ENCODE assay signal across 1 cellular context in genomic region chr2:68126561-68126960, GRCh38.
TF ChIP-seq lines count a peak whose summit lies in the region.

No MANE protein-coding gene starts in this region.

TF ChIP-seq in K562, 482 proteins besides CTCF, POLR2A, EP300 and RAD21 (continued from another document and continues in another):
- no peak for TF ChIP-seq TAF9B (IDR thresholded peaks at IDR 0.05; ENCODE audit: partially characterized antibody)
- no peak for TF ChIP-seq NFIC (IDR thresholded peaks at IDR 0.05)
- no peak for TF ChIP-seq BDP1 (IDR thresholded peaks at IDR 0.05; ENCODE audit: insufficient read depth, insufficient read length)
- TF ChIP-seq BRCA1 (IDR thresholded peaks at IDR 0.05) = no peak
- TF ChIP-seq BRCA1 (CRISPR knock-in tag; IDR thresholded peaks at IDR 0.05) = no peak
- no peak for TF ChIP-seq ZNF57 (CRISPR knock-in tag; IDR thresholded peaks at IDR 0.05)
- no peak for TF ChIP-seq TBL1XR1 (IDR thresholded peaks at IDR 0.05; ENCODE audit: low read length in 2 of 2)
- no peak for TF ChIP-seq E2F5 (CRISPR knock-in tag; IDR thresholded peaks at IDR 0.05)
- TF ChIP-seq CREB3L1 (IDR thresholded peaks at IDR 0.05; ENCODE audit: borderline replicate concordance, low read depth) = no peak
- no peak for TF ChIP-seq TAF7 (tag; IDR thresholded peaks at IDR 0.05)
- TF ChIP-seq KAT7 (CRISPR knock-in tag; IDR thresholded peaks at IDR 0.05; ENCODE audit: borderline replicate concordance) = no peak
- no peak for TF ChIP-seq CBX1 (IDR thresholded peaks at IDR 0.05; ENCODE audit: low read depth)
- TF ChIP-seq FIP1L1 (IDR thresholded peaks at IDR 0.05; ENCODE audit: low read depth, low read length, poor library complexity, severe bottlenecking) = no peak
- no peak for TF ChIP-seq E2F4 (CRISPR knock-in tag; IDR thresholded peaks at IDR 0.05; ENCODE audit: low read depth)
- TF ChIP-seq ZNF639 (CRISPR knock-in tag; conservative IDR thresholded peaks at IDR 0.05 in 1 of 2, IDR thresholded peaks at IDR 0.05 in 1 of 2) = no peak
- no peak for TF ChIP-seq FOS (IDR thresholded peaks at IDR 0.05; ENCODE audit: extremely low read depth, insufficient read length)
- TF ChIP-seq GTF2B (IDR thresholded peaks at IDR 0.05; ENCODE audit: extremely low read depth, insufficient read length) = no peak
- no peak for TF ChIP-seq E2F6 (IDR thresholded peaks at IDR 0.05; ENCODE audit: borderline replicate concordance in 1 of 2, extremely low read depth in 1 of 2, insufficient read depth in 1 of 2, insufficient read length in 1 of 2, low read depth in 1 of 2, low read length in 1 of 2, poor library complexity in 1 of 2, severe bottlenecking in 1 of 2)
- TF ChIP-seq ZNF707 (CRISPR knock-in tag; conservative IDR thresholded peaks at IDR 0.05) = no peak
- no peak for TF ChIP-seq FOSL1 (tag; conservative IDR thresholded peaks at IDR 0.05)
- TF ChIP-seq CEBPB (tag; IDR thresholded peaks at IDR 0.05) = no peak
- no peak for TF ChIP-seq ZNF175 (CRISPR knock-in tag; IDR thresholded peaks at IDR 0.05; ENCODE audit: low read depth)
- no peak for TF ChIP-seq JUND (IDR thresholded peaks at IDR 0.05; ENCODE audit: borderline replicate concordance, low read depth, low read length)
- no peak; the same call in 2 of the 3 replicates for TF ChIP-seq JUND (tag; IDR thresholded peaks at IDR 0.05; ENCODE audit: borderline replicate concordance, low read depth, low read length)
- peak; percentile 77 for TF ChIP-seq ARID1B (IDR thresholded peaks at IDR 0.05)
- no peak for TF ChIP-seq ZNF644 (tag; IDR thresholded peaks at IDR 0.05; ENCODE audit: low read depth)
- TF ChIP-seq HNRNPK (IDR thresholded peaks at IDR 0.05; ENCODE audit: low read depth, low read length, poor library complexity, severe bottlenecking) = no peak
- no peak for TF ChIP-seq CHCHD3 (CRISPR knock-in tag; IDR thresholded peaks at IDR 0.05)
- no peak for TF ChIP-seq ZNF133 (CRISPR knock-in tag; IDR thresholded peaks at IDR 0.05)
- TF ChIP-seq PRMT5 (CRISPR knock-in tag; IDR thresholded peaks at IDR 0.05) = no peak
- peak in 1 of 2 experiments; percentile 93; a peak in 2 of 4 replicates for TF ChIP-seq MLLT1 (IDR thresholded peaks at IDR 0.05)
- TF ChIP-seq ZNF316 (IDR thresholded peaks at IDR 0.05) = no peak
- peak; percentile 65; the same call in 1 of the 2 replicates for TF ChIP-seq POLR2AphosphoS5 (IDR thresholded peaks at IDR 0.05; ENCODE audit: control insufficient read depth, insufficient read depth, low read depth, low read length)
- TF ChIP-seq LARP7 (IDR thresholded peaks at IDR 0.05) = no peak
- TF ChIP-seq ZNF436 (CRISPR knock-in tag; IDR thresholded peaks at IDR 0.05) = no peak
- no peak for TF ChIP-seq ZNF324 (CRISPR knock-in tag; IDR thresholded peaks at IDR 0.05)
- TF ChIP-seq NCOA1 (IDR thresholded peaks at IDR 0.05; ENCODE audit: low read depth) = no peak
- TF ChIP-seq DPF2 (IDR thresholded peaks at IDR 0.05) = 0 out of 2 replicates have a peak, but pooled peaks have one; percentile 31
- TF ChIP-seq MYC (IDR thresholded peaks at IDR 0.05; ENCODE audit: low read depth, low read length) = no peak
- no peak for TF ChIP-seq MYC (CRISPR knock-in tag; IDR thresholded peaks at IDR 0.05; ENCODE audit: borderline replicate concordance, low read depth)
- TF ChIP-seq ZMIZ1 (IDR thresholded peaks at IDR 0.05; ENCODE audit: low read depth in 2 of 2, low read length in 2 of 2) = peak in 1 of 2 experiments; percentile 62; a peak in 1 of 4 replicates
- no peak for TF ChIP-seq SPI1 (IDR thresholded peaks at IDR 0.05; ENCODE audit: borderline replicate concordance, low read depth, low read length)
- no peak for TF ChIP-seq ZNF609 (CRISPR knock-in tag; IDR thresholded peaks at IDR 0.05; ENCODE audit: borderline replicate concordance)
- TF ChIP-seq ETS1 (conservative IDR thresholded peaks at IDR 0.05; ENCODE audit: control insufficient read depth, low read depth, low read length) = no peak
- no peak for TF ChIP-seq POLR3G (IDR thresholded peaks at IDR 0.05; ENCODE audit: extremely low read depth, insufficient read length, insufficient replicate concordance)
- TF ChIP-seq MAX (CRISPR knock-in tag; IDR thresholded peaks at IDR 0.05) = no peak
- no peak for TF ChIP-seq MTF1 (CRISPR knock-in tag; IDR thresholded peaks at IDR 0.05; ENCODE audit: borderline replicate concordance)
- TF ChIP-seq HNRNPLL (IDR thresholded peaks at IDR 0.05; ENCODE audit: low read depth, low read length, poor library complexity, severe bottlenecking) = no peak
